ENCODE assay signal across 7 cellular contexts in genomic region chr5:58363444-58363843, GRCh38.
"Had no signal": no experiment of that assay in that cellular context is flagged by ENCODE, and none has a peak within 500 bp of the region (broad histone marks: within the 10 kb centered on the region; RNA-seq: fewer than 3 reads in every experiment).

No MANE protein-coding gene starts in this region.

- H3K4me3 ChIP-seq: GM23338 had no signal

- H3K4me3 Mint-ChIP-seq: GM23338, H9, HFFc6, IgD-negative memory B cell had no signal

- H3K27ac ChIP-seq: HL-60 had no signal

- H3K36me3 Mint-ChIP-seq: IgD-negative memory B cell had no signal

- H3K4me1 Mint-ChIP-seq: IgD-negative memory B cell had no signal

- DNase-seq: H9, HCEC 1CT, HFFc6 had no signal

- H3K9me3 Mint-ChIP-seq: GM23338, H9, HFFc6, IgD-negative memory B cell had no signal

- H3K27ac Mint-ChIP-seq: GM23338, H9, HFFc6, IgD-negative memory B cell had no signal

- ATAC-seq: GM23338, HepG2 had no signal
